In the genomic region with DNA sequence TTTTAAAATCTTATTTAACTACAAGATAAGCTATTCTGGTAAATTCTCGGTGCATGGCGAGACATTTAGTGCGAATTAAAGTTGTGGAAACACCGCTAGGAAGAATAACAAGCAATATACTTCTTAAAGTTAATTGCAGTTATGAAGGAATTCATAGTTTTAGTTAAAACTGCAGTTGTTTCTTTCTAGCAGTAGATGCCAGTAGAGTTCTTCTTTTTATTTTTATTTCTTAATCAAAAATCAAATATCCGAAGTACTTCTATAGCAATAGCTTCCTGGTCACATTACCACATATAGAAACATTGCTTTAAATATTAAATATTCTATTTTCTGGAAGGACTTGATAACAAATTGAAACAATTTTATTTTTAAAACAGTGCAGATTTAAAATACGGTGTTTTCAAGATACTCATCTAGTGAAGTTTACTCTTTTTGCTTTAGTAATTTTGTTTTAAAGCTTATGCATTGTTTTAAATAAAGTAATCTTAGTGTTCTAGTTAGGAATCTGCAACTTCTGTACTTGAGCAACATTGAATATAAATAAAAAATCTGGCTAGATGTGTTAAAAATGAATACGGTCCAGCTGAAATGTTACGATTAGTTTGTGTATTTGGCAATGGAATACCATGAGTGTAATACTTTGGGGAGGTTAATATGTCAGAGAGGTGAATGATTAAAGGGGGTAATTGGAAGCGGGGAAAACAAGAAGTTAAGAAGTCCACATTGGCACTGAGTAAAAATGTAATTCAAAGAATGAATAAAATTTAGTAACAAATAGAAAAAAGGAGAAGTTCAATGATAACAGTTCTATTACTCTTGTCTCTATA, we compare ENCODE assay signal across 9 cellular contexts. TPM values are rescaled to one million over a fixed set of nuclear protein-coding genes. Genes with fewer than 3 reads are reported as not detected.
DNase-seq lines count a peak whose midpoint lies in the region; ATAC-seq, FAIRE-seq and TF ChIP-seq lines count a peak whose summit lies in the region.
"Had no signal": no experiment of that assay in that cellular context is flagged by ENCODE, and none has a peak within 500 bp of the region (broad histone marks: within the 10 kb centered on the region; RNA-seq: fewer than 3 reads in every experiment).

No MANE protein-coding gene starts in this region.

- H3K27ac ChIP-seq in A673 (ENCODE audit: low read depth, low read length, poor library complexity, severe bottlenecking): no peak overlapping the region
- H3K27ac ChIP-seq in SU-DHL-6 (ENCODE audit: low read depth, low read length): no peak overlapping the region

- H3K4me3 ChIP-seq in A673 (ENCODE audit: low read depth, low read length, poor library complexity, severe bottlenecking) (no peak overlapping the region), SU-DHL-6 (ENCODE audit: insufficient read depth, low read length, poor library complexity, severe bottlenecking) (no peak overlapping the region)

- peaks cover 0 to 4% (median 0%) of the 10 kb centered on the region in 3 donors for H3K36me3 Mint-ChIP-seq in immature natural killer cell

- FAIRE-seq in GM18507 (lab: Jason Lieb, UNC): peak; percentile 12
- no peak for FAIRE-seq in GM12892 (lab: Jason Lieb, UNC)

- no peaks in the 10 kb centered on the region for H4K20me1 ChIP-seq in SU-DHL-6 (ENCODE audit: low read depth, low read length)

- H3K4me1 ChIP-seq in A673 (ENCODE audit: insufficient read depth, low read length, poor library complexity, severe bottlenecking): peaks cover 17% of the 10 kb centered on the region

- no peaks in the 10 kb centered on the region for H3K36me3 ChIP-seq in A673 (ENCODE audit: insufficient read depth, low read length, poor library complexity, severe bottlenecking)
- 0 out of 2 replicates have a peak, but pooled peaks cover 5% of the 10 kb centered on the region for H3K36me3 ChIP-seq in SU-DHL-6 (ENCODE audit: low read length)

- TF ChIP-seq CTCF in A673 (conservative IDR thresholded peaks at IDR 0.05; ENCODE audit: low read depth, low read length): peak; percentile 62
- TF ChIP-seq CTCF in SU-DHL-6 (IDR thresholded peaks at IDR 0.05; ENCODE audit: insufficient read depth, low read length, poor library complexity, severe bottlenecking): peak; percentile 51

- peaks cover 22 to 37% of the 10 kb centered on the region in 2 donors for H3K4me1 Mint-ChIP-seq in immature natural killer cell

- no TSS peak for BruUV-seq in A673 (replicated peaks; lab: Mats Ljungman, UMichigan)

- no peaks in the 10 kb centered on the region for H3K9me3 ChIP-seq in A673 (ENCODE audit: low read depth, low read length, poor library complexity, severe bottlenecking)
- no peaks in the 10 kb centered on the region for H3K9me3 ChIP-seq in SU-DHL-6 (ENCODE audit: insufficient read depth, low read length)

- H3K27me3 ChIP-seq in A673 (replicated peaks; ENCODE audit: insufficient read depth, low read depth, low read length, poor library complexity): no peaks in the 10 kb centered on the region
- H3K27me3 ChIP-seq in SU-DHL-6 (ENCODE audit: low read length): no peaks in the 10 kb centered on the region

- no peak overlapping the region for H3K9ac ChIP-seq in SU-DHL-6 (ENCODE audit: low read length)

- H3F3A ChIP-seq in SU-DHL-6 (ENCODE audit: insufficient read depth): peaks cover 39% of the 10 kb centered on the region

- intact Hi-C loops in A673 (cut with micrococcal nuclease; ENCODE audit: unreplicated experiment): loop anchor here (1.0 to 5.0 kb wide), 4 partner anchors 161 to 611 kb away; partner anchors contain the start of gene SAMD13

- H3K27ac Mint-ChIP-seq in immature natural killer cell: peak overlapping the region in 1 of 6 donors; percentile 47
- H3K27ac Mint-ChIP-seq: T-helper 1 cell treated with Interleukin-12 subunit alpha and Interleukin-12 subunit beta and Interleukin-4 antibody, amounts not matched to agents 30 μg/mL and 1 μg/mL, for 36 hours had no signal

- H2AFZ ChIP-seq in SU-DHL-6 (ENCODE audit: low read depth, low read length, severe bottlenecking): peak overlapping the region; percentile 44

- POLR2A ChIA-PET in A673 (lab: Charles Lee; ENCODE audit: low non-redundant PET): no interaction called here

- CTCF ChIA-PET in A673 (lab: Charles Lee): interaction anchor here (0.8 kb wide), 1 partner anchor 294 kb away, joined by 3 read pairs; no protein-coding TSS in a partner anchor

- DNase-seq in A673 (ENCODE audit: low spot score): peak; percentile 36
- no peak for DNase-seq in GM18507 (ENCODE audit: extremely low spot score, insufficient read length, low read depth)
- peak in 2 of 3 donors; percentile 35 to 41 for DNase-seq in immature natural killer cell
- no peak for DNase-seq in GM12892 (ENCODE audit: insufficient read length)

- no peak for TF ChIP-seq POLR2A in GM12892 (IDR thresholded peaks at IDR 0.05; ENCODE audit: low read depth, low read length)

- no peak overlapping the region for H3K4me3 Mint-ChIP-seq in immature natural killer cell
- H3K4me3 Mint-ChIP-seq: T-helper 1 cell treated with Interleukin-12 subunit alpha and Interleukin-12 subunit beta and Interleukin-4 antibody, amounts not matched to agents 30 μg/mL and 1 μg/mL, for 36 hours had no signal

- H3K79me2 ChIP-seq in SU-DHL-6 (ENCODE audit: insufficient read depth, low read length): peaks cover 20% of the 10 kb centered on the region

- ATAC-seq in HG03097 (IDR thresholded peaks at IDR 0.05; ENCODE audit: low FRiP score, unreplicated experiment): no peak
- ATAC-seq in HG03565 (IDR thresholded peaks at IDR 0.05; ENCODE audit: unreplicated experiment): no peak
- no peak for ATAC-seq in GM21447 (IDR thresholded peaks at IDR 0.05; ENCODE audit: unreplicated experiment)

- peak overlapping the region; percentile 52 for H3K4me2 ChIP-seq in SU-DHL-6 (ENCODE audit: low read depth, low read length, poor library complexity, severe bottlenecking)

- peaks cover 0 to 4% (median 0%) of the 10 kb centered on the region in 6 donors for H3K9me3 Mint-ChIP-seq in immature natural killer cell

- no peaks in the 10 kb centered on the region for H3K9me2 ChIP-seq in SU-DHL-6 (replicated peaks; ENCODE audit: insufficient read depth, low read length)

- peaks cover 0 to 2% (median 1%) of the 10 kb centered on the region in 3 donors for H3K27me3 Mint-ChIP-seq in immature natural killer cell (ENCODE audit: low read depth in 3 of 3)

RNA-seq across cellular contexts. Expression of gene PRKACB, which starts 2.7 kb away (rescaled TPM):
- 33.6 and 39.6 TPM in 2 replicates for total RNA-seq in A673 (2021)
- polyA plus RNA-seq in immature natural killer cell: 100 to 1,000 TPM; 129 to 147 (median 131) TPM
- 6.4 TPM for polyA plus RNA-seq in GM12892 (2012; ENCODE audit: missing spikeins)

Comparison
In these comparisons a context has a peak if more than half of its experiments do, and no peak if none do; other contexts are left out.
1. DNase-seq: peak in A673 (single experiment) and immature natural killer cell (2 of 3); none in GM18507 (single experiment) and GM12892 (single experiment).